ENCODE assay signal across 21 cellular contexts in genomic region chr3:23487015-23487414, GRCh38.
DNase-seq lines count a peak whose midpoint lies in the region; ATAC-seq and TF ChIP-seq lines count a peak whose summit lies in the region.
"Had no signal": no experiment of that assay in that cellular context is flagged by ENCODE, and none has a peak within 500 bp of the region (broad histone marks: within the 10 kb centered on the region; RNA-seq: fewer than 3 reads in every experiment).

No MANE protein-coding gene starts in this region.

- H3K36me3 ChIP-seq in neuronal stem cell (replicated peaks in 1 of 2; ENCODE audit: control insufficient read depth in 2 of 2, insufficient read depth in 2 of 2, low read length in 2 of 2) (no peaks in the 10 kb centered on the region), upper lobe of right lung (no peaks in the 10 kb centered on the region), GM23338 (ENCODE audit: insufficient read depth) (no peaks in the 10 kb centered on the region)
- H3K36me3 ChIP-seq: BE2C, HAP-1 had no signal

- H3K4me2 ChIP-seq in neuronal stem cell (ENCODE audit: insufficient read depth, low read length, poor library complexity, severe bottlenecking) (no peak overlapping the region), GM23338 (no peak overlapping the region)
- H3K4me2 ChIP-seq: A549 had no signal

- TF ChIP-seq CTCF in natural killer cell (IDR thresholded peaks at IDR 0.05) (no peak), upper lobe of right lung (IDR thresholded peaks at IDR 0.05) (no peak), GM23338 (conservative IDR thresholded peaks at IDR 0.05; ENCODE audit: low read depth in 2 of 2) (no peak)

- ATAC-seq in natural killer cell treated with Interleukin-12 subunit alpha and Interleukin-12 subunit beta and Interleukin-15 and Interleukin-18, amount 100 ng/mL, for 72 hours = peak; percentile 41 to 48
- ATAC-seq in natural killer cell (no peak), upper lobe of right lung (peak; percentile 27), GM23338 (no peak)
- ATAC-seq: A549 had no signal

- no peaks in the 10 kb centered on the region for H4K20me1 ChIP-seq in GM23338 (replicated peaks; ENCODE audit: insufficient read depth)

- no peaks in the 10 kb centered on the region for H3K4me1 Mint-ChIP-seq in natural killer cell treated with Interleukin-12 subunit alpha and Interleukin-12 subunit beta and Interleukin-15 and Interleukin-18, amount 100 ng/mL, for 72 hours (ENCODE audit: low read depth in 2 of 2)
- no peaks in the 10 kb centered on the region for H3K4me1 Mint-ChIP-seq in natural killer cell
- peaks cover 19% of the 10 kb centered on the region for H3K4me1 Mint-ChIP-seq in GM23338
- H3K4me1 Mint-ChIP-seq: CD4-positive, alpha-beta memory T cell had no signal

- H3K4me3 Mint-ChIP-seq in natural killer cell treated with Interleukin-12 subunit alpha and Interleukin-12 subunit beta and Interleukin-15 and Interleukin-18, amount 100 ng/mL, for 72 hours = no peak overlapping the region
- H3K4me3 Mint-ChIP-seq in natural killer cell (no peak overlapping the region), GM23338 (no peak overlapping the region)
- H3K4me3 Mint-ChIP-seq: CD4-positive, alpha-beta memory T cell; HFFc6 had no signal

- H2AK5ac ChIP-seq in neuronal stem cell (ENCODE audit: low read depth, low read length) = peak overlapping the region; percentile 33

- H3K18ac ChIP-seq in neuronal stem cell (ENCODE audit: low read length) = peak overlapping the region; percentile 46

- H3K4me3 ChIP-seq in neuronal stem cell (ENCODE audit: low read length in 2 of 2) = no peak overlapping the region
- no peak overlapping the region for H3K4me3 ChIP-seq in upper lobe of right lung
- no peak overlapping the region for H3K4me3 ChIP-seq in GM23338
- H3K4me3 ChIP-seq: A549, HAP-1 had no signal

- peak overlapping the region; percentile 38 for H2BK15ac ChIP-seq in neuronal stem cell (ENCODE audit: low read length)

- no peaks in the 10 kb centered on the region for H3K79me1 ChIP-seq in neuronal stem cell (ENCODE audit: low read depth, low read length)

- no peak overlapping the region for H2BK5ac ChIP-seq in neuronal stem cell (ENCODE audit: low read length)

- H3K27me3 Mint-ChIP-seq in natural killer cell treated with Interleukin-12 subunit alpha and Interleukin-12 subunit beta and Interleukin-15 and Interleukin-18, amount 100 ng/mL, for 72 hours = peaks cover 0 to 3% of the 10 kb centered on the region in 2 donors
- H3K27me3 Mint-ChIP-seq in natural killer cell (ENCODE audit: low read depth in 2 of 2) = peaks cover 0 to 6% of the 10 kb centered on the region in 2 donors
- H3K27me3 Mint-ChIP-seq in GM23338 (ENCODE audit: insufficient read depth, low read depth, poor library complexity) = no peaks in the 10 kb centered on the region
- H3K27me3 Mint-ChIP-seq: CD4-positive, alpha-beta memory T cell had no signal

- no peak overlapping the region for H3K27ac Mint-ChIP-seq in natural killer cell treated with Interleukin-12 subunit alpha and Interleukin-12 subunit beta and Interleukin-15 and Interleukin-18, amount 100 ng/mL, for 72 hours
- H3K27ac Mint-ChIP-seq in natural killer cell (no peak overlapping the region), GM23338 (no peak overlapping the region)
- H3K27ac Mint-ChIP-seq: CD4-positive, alpha-beta memory T cell; HFFc6 had no signal

- H3K9ac ChIP-seq in neuronal stem cell (ENCODE audit: low read depth, low read length, poor library complexity) = no peak overlapping the region

- H3K14ac ChIP-seq in neuronal stem cell (ENCODE audit: low read length) = no peak overlapping the region

- H3K9me3 ChIP-seq in neuronal stem cell (replicated peaks in 1 of 2; ENCODE audit: control insufficient read depth in 2 of 2, insufficient read depth in 1 of 2, low read depth in 1 of 2, low read length in 2 of 2) = peaks cover 3 to 21% of the 10 kb centered on the region in 2 donors
- H3K9me3 ChIP-seq in upper lobe of right lung = peaks cover 8% of the 10 kb centered on the region
- H3K9me3 ChIP-seq: A549, BE2C, HAP-1 had no signal

- H3K4ac ChIP-seq in neuronal stem cell (ENCODE audit: low read length) = no peak overlapping the region

- no peaks in the 10 kb centered on the region for H3K27me3 ChIP-seq in neuronal stem cell (ENCODE audit: control insufficient read depth in 3 of 3, insufficient read depth in 3 of 3, low read depth in 1 of 3, low read length in 3 of 3)
- H3K27me3 ChIP-seq in upper lobe of right lung = no peaks in the 10 kb centered on the region
- H3K27me3 ChIP-seq in GM23338 (ENCODE audit: insufficient read depth) = no peaks in the 10 kb centered on the region
- H3K27me3 ChIP-seq: BE2C had no signal

- no peaks in the 10 kb centered on the region for H3K9me2 ChIP-seq in GM23338 (ENCODE audit: insufficient read depth)

- no peaks in the 10 kb centered on the region for H3F3A ChIP-seq in GM23338 (replicated peaks; ENCODE audit: low read depth)

- peak overlapping the region; percentile 35 for H2BK120ac ChIP-seq in neuronal stem cell (ENCODE audit: low read depth, low read length)

- H3K27ac ChIP-seq in neuronal stem cell (replicated peaks; ENCODE audit: low read length) (no peak overlapping the region), upper lobe of right lung (no peak overlapping the region), GM23338 (ENCODE audit: low read depth) (no peak overlapping the region)
- H3K27ac ChIP-seq: A549 had no signal

- no peak overlapping the region for H3K23ac ChIP-seq in neuronal stem cell (ENCODE audit: low read depth, low read length, poor library complexity)

- intact Hi-C loops in natural killer cell (cut with micrococcal nuclease) (no loop called here), upper lobe of right lung (cut with DNase I) (no loop called here)

- no peak overlapping the region for H2AFZ ChIP-seq in neuronal stem cell (ENCODE audit: low read length)
- H2AFZ ChIP-seq in GM23338 = no peak overlapping the region

- H3K4me1 ChIP-seq in neuronal stem cell (ENCODE audit: control insufficient read depth in 2 of 2, insufficient read depth in 1 of 2, low read depth in 1 of 2, low read length in 2 of 2) = peaks cover 6 to 18% of the 10 kb centered on the region in 2 donors
- peaks cover 5% of the 10 kb centered on the region for H3K4me1 ChIP-seq in upper lobe of right lung
- peaks cover 12% of the 10 kb centered on the region for H3K4me1 ChIP-seq in GM23338 (ENCODE audit: insufficient read depth)
- H3K4me1 ChIP-seq: BE2C had no signal

- no peak for DNase-seq in natural killer cell treated with Interleukin-12 subunit alpha and Interleukin-12 subunit beta and Interleukin-15 and Interleukin-18, amount 100 ng/mL, for 72 hours (ENCODE audit: low spot score)
- DNase-seq in natural killer cell (no peak), neuronal stem cell (ENCODE audit: low spot score) (no peak), upper lobe of right lung (no peak), dermis blood vessel endothelial cell (no peak), GM23338 (ENCODE audit: low spot score) (no peak)
- DNase-seq: 8988T; ACHN; AML-193; BE2C; C1 segment of cervical spinal cord; Calu3; CD4-positive, alpha-beta memory T cell; COR-L47; DMS53; DMS79 treated with DMSO at 0.1 percent for 48 hours; GF-D8; GOT3; HFFc6 had no signal

- H3K36me3 Mint-ChIP-seq in natural killer cell treated with Interleukin-12 subunit alpha and Interleukin-12 subunit beta and Interleukin-15 and Interleukin-18, amount 100 ng/mL, for 72 hours = peaks cover 6% of the 10 kb centered on the region
- H3K36me3 Mint-ChIP-seq in natural killer cell = no peaks in the 10 kb centered on the region
- H3K36me3 Mint-ChIP-seq in GM23338 (ENCODE audit: low read depth) = peaks cover 32% of the 10 kb centered on the region
- H3K36me3 Mint-ChIP-seq: CD4-positive, alpha-beta memory T cell had no signal

- WGBS in neuronal stem cell (ENCODE audit: extremely low coverage in 2 of 2, insufficient read length in 2 of 2, insufficient replicate concordance in 1 of 2), 2 donors = no CpG with 5 or more reads among the region's 9 CpGs

- no peak overlapping the region for H4K8ac ChIP-seq in neuronal stem cell (ENCODE audit: low read depth, low read length)

- no peak overlapping the region for H2BK12ac ChIP-seq in neuronal stem cell (ENCODE audit: low read length)

- no peak overlapping the region for H4K91ac ChIP-seq in neuronal stem cell (ENCODE audit: low read depth, low read length, poor library complexity)

- no peaks in the 10 kb centered on the region for H3K79me2 ChIP-seq in GM23338 (replicated peaks; ENCODE audit: insufficient read depth)

- H3K9me3 Mint-ChIP-seq in natural killer cell treated with Interleukin-12 subunit alpha and Interleukin-12 subunit beta and Interleukin-15 and Interleukin-18, amount 100 ng/mL, for 72 hours = peaks cover 3% of the 10 kb centered on the region
- H3K9me3 Mint-ChIP-seq in natural killer cell (no peaks in the 10 kb centered on the region), GM23338 (peaks cover 31% of the 10 kb centered on the region)

TF ChIP-seq in GM23338, 12 proteins besides CTCF, POLR2A, EP300 and RAD21:
- no peak for TF ChIP-seq ZNF114 (CRISPR knock-in tag; IDR thresholded peaks at IDR 0.05)

Comparison
In these comparisons a context has a peak if more than half of its experiments do, and no peak if none do; other contexts are left out.
1. ATAC-seq: peak in natural killer cell treated with Interleukin-12 subunit alpha and Interleukin-12 subunit beta and Interleukin-15 and Interleukin-18, amount 100 ng/mL, for 72 hours (2 of 2) and upper lobe of right lung (single experiment); none in natural killer cell (0 of 3) and GM23338 (single experiment).